Comparison of ENCODE assay signal across 25 cellular contexts in the genomic region with DNA sequence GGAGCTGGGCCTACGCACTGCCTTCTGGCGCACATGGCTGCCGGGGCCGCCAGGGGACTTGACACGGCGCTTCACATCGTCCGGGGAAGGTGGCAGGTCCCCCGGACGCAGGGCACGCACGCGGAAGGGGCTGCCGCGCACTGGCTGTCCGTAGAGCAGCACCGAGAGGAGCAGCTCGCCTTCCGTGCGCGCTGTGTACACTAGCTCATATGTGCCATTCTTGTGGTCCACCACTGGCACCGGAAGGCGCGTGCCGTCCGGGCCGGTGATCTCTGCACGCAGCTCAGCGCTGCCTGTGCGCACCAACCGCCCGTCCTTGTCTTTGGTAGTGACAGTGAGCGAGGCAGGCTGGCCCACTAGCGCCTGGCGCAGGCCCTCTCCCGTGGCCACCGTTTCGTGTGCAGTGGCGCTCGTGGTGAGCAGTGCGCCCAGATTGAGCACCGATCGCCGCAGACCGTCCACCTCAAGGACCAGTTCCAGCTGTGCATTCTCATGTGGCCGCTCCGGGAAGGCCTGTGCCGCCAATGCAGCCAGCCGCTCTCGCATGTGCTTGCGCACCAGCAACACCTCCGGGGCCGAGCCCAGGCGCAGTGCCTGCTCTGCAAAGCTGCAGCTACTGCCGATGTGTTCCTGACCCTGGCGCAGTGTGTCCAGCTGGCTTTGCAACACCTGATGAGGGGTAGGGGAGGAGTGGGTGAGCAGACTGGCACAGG. TPM values are rescaled to one million over a fixed set of nuclear protein-coding genes. Genes with fewer than 3 reads are reported as not detected.
A peak's percentile ranks its signal among the peaks of the same experiment; 100 is the strongest.
DNase-seq lines count a peak whose midpoint lies in the region; ATAC-seq, FAIRE-seq and TF ChIP-seq lines count a peak whose summit lies in the region.
"Had no signal": no experiment of that assay in that cellular context is flagged by ENCODE, and none has a peak within 500 bp of the region (broad histone marks: within the 10 kb centered on the region; RNA-seq: fewer than 3 reads in every experiment).

No MANE protein-coding gene starts in this region.

- no peak overlapping the region for H4K8ac ChIP-seq in mesenchymal stem cell (ENCODE audit: low read length)
- no peak overlapping the region for H4K8ac ChIP-seq in neuronal stem cell (ENCODE audit: low read depth, low read length)

- 96% methylated on average over 56 of the region's 56 CpGs for WGBS in mesenchymal stem cell
- no CpG with 5 or more reads among the region's 56 CpGs for WGBS in neuronal stem cell (ENCODE audit: extremely low coverage in 2 of 2, insufficient read length in 2 of 2, insufficient replicate concordance in 1 of 2), 2 donors

- H3K79me1 ChIP-seq in mesenchymal stem cell (replicated peaks; ENCODE audit: low read length, poor library complexity, severe bottlenecking) (peaks cover 1% of the 10 kb centered on the region), neuronal stem cell (ENCODE audit: low read depth, low read length) (peaks cover 3% of the 10 kb centered on the region)

- 0 out of 2 replicates have a peak overlapping the region, but pooled peaks have one; percentile 7 for H3K27ac ChIP-seq in C4-2B
- H3K27ac ChIP-seq in mesenchymal stem cell (ENCODE audit: low read length, poor library complexity, severe bottlenecking), result no peak overlapping the region
- H3K27ac ChIP-seq in neuronal stem cell (replicated peaks; ENCODE audit: low read length), result no peak overlapping the region
- H3K27ac ChIP-seq: BLaER1 had no signal

- no peak overlapping the region for H3K4me2 ChIP-seq in mesenchymal stem cell (ENCODE audit: low read length, poor library complexity, severe bottlenecking)
- no peak overlapping the region for H3K4me2 ChIP-seq in neuronal stem cell (ENCODE audit: insufficient read depth, low read length, poor library complexity, severe bottlenecking)
- H3K4me2 ChIP-seq: BLaER1 had no signal

- DNase-seq in mesenchymal stem cell (no peak), neuronal stem cell (ENCODE audit: low spot score) (no peak), left ventricle myocardium superior (no peak), NAMALWA (ENCODE audit: low spot score) (no peak), GM12891 (ENCODE audit: insufficient read length, low spot score) (no peak)
- DNase-seq: 8988T; ACHN; BE2C; C1 segment of cervical spinal cord; Caco-2; Calu3; CD4-positive, alpha-beta T cell; CD8-positive, alpha-beta T cell; DMS53; DMS79; DND-41; EL; GDM1 had no signal

- H2BK120ac ChIP-seq in mesenchymal stem cell (ENCODE audit: low read depth, low read length), result no peak overlapping the region
- H2BK120ac ChIP-seq in neuronal stem cell (ENCODE audit: low read depth, low read length), result no peak overlapping the region

- no peaks in the 10 kb centered on the region for H3K27me3 ChIP-seq in mesenchymal stem cell (ENCODE audit: control insufficient read depth in 1 of 2, insufficient read depth in 1 of 2, low read length in 2 of 2)
- no peaks in the 10 kb centered on the region for H3K27me3 ChIP-seq in neuronal stem cell (ENCODE audit: control insufficient read depth in 3 of 3, insufficient read depth in 3 of 3, low read depth in 1 of 3, low read length in 3 of 3)
- H3K27me3 ChIP-seq: BE2C, BLaER1 had no signal

- H2AK5ac ChIP-seq in mesenchymal stem cell (ENCODE audit: low read length, severe bottlenecking) (no peak overlapping the region), neuronal stem cell (ENCODE audit: low read depth, low read length) (no peak overlapping the region)

- H2BK5ac ChIP-seq in mesenchymal stem cell (ENCODE audit: low read depth, low read length, poor library complexity, severe bottlenecking), result no peak overlapping the region
- no peak overlapping the region for H2BK5ac ChIP-seq in neuronal stem cell (ENCODE audit: low read length)

- H3K36me3 ChIP-seq in mesenchymal stem cell (ENCODE audit: control insufficient read depth in 1 of 2, insufficient read depth in 2 of 2, low read depth in 1 of 2, low read length in 2 of 2) (peaks cover 50 to 86% of the 10 kb centered on the region in 2 experiments), neuronal stem cell (replicated peaks in 1 of 2; ENCODE audit: control insufficient read depth in 2 of 2, insufficient read depth in 2 of 2, low read length in 2 of 2) (peaks cover 25 to 69% of the 10 kb centered on the region in 2 donors)
- H3K36me3 ChIP-seq: BE2C had no signal

- FAIRE-seq in GM12891 (lab: Jason Lieb, UNC), result no peak
- FAIRE-seq: A204.1, D721Med, GM12878, GM19239 had no signal

- no peak overlapping the region for H3K4ac ChIP-seq in mesenchymal stem cell (ENCODE audit: low read depth in 1 of 2, low read length in 2 of 2)
- no peak overlapping the region for H3K4ac ChIP-seq in neuronal stem cell (ENCODE audit: low read length)

- no peaks in the 10 kb centered on the region for H3K9me3 ChIP-seq in mesenchymal stem cell (ENCODE audit: control insufficient read depth, low read length)
- no peaks in the 10 kb centered on the region for H3K9me3 ChIP-seq in neuronal stem cell (replicated peaks in 1 of 2; ENCODE audit: control insufficient read depth in 2 of 2, insufficient read depth in 1 of 2, low read depth in 1 of 2, low read length in 2 of 2)
- H3K9me3 ChIP-seq: BE2C, BLaER1, Caco-2 had no signal

- no peak overlapping the region for H2BK15ac ChIP-seq in mesenchymal stem cell (ENCODE audit: low read depth, poor library complexity, severe bottlenecking)
- no peak overlapping the region for H2BK15ac ChIP-seq in neuronal stem cell (ENCODE audit: low read length)

- H3K4me3 ChIP-seq in mesenchymal stem cell (ENCODE audit: insufficient read depth in 1 of 2, low read depth in 1 of 2, low read length in 2 of 2) (peak overlapping the region in 1 of 2 experiments; percentile 10), neuronal stem cell (ENCODE audit: low read length in 2 of 2) (no peak overlapping the region)
- H3K4me3 ChIP-seq: BLaER1, GM12878 had no signal

- no peak overlapping the region for H2AFZ ChIP-seq in mesenchymal stem cell (ENCODE audit: low read depth, low read length)
- no peak overlapping the region for H2AFZ ChIP-seq in neuronal stem cell (ENCODE audit: low read length)

- ATAC-seq in left ventricle myocardium superior, result no peak
- ATAC-seq: CD8-positive, alpha-beta T cell; GM12878 had no signal

- H4K91ac ChIP-seq in mesenchymal stem cell (ENCODE audit: low read length), result peak overlapping the region; percentile 49
- no peak overlapping the region for H4K91ac ChIP-seq in neuronal stem cell (ENCODE audit: low read depth, low read length, poor library complexity)

- no peak for TF ChIP-seq POLR2A in GM12891 (IDR thresholded peaks at IDR 0.05; ENCODE audit: low read depth, low read length)

- no peak for TF ChIP-seq CTCF in C4-2B (conservative IDR thresholded peaks at IDR 0.05)

- H3K4me1 ChIP-seq in mesenchymal stem cell (ENCODE audit: control insufficient read depth, insufficient read depth, low read depth, low read length) (no peaks in the 10 kb centered on the region), neuronal stem cell (ENCODE audit: control insufficient read depth in 2 of 2, insufficient read depth in 1 of 2, low read depth in 1 of 2, low read length in 2 of 2) (no peaks in the 10 kb centered on the region)
- H3K4me1 ChIP-seq: BE2C, BLaER1 had no signal

- H3K9ac ChIP-seq in mesenchymal stem cell (ENCODE audit: low read length) (no peak overlapping the region), neuronal stem cell (ENCODE audit: low read depth, low read length, poor library complexity) (no peak overlapping the region)
- H3K9ac ChIP-seq: BLaER1 had no signal

- H3K18ac ChIP-seq in mesenchymal stem cell (ENCODE audit: low read depth in 1 of 2, low read length in 2 of 2) (no peak overlapping the region), neuronal stem cell (ENCODE audit: low read length) (no peak overlapping the region)

- H3K14ac ChIP-seq in mesenchymal stem cell (ENCODE audit: low read length in 2 of 2) (no peak overlapping the region), neuronal stem cell (ENCODE audit: low read length) (no peak overlapping the region)

- no peak overlapping the region for H3K23ac ChIP-seq in mesenchymal stem cell (ENCODE audit: low read length in 2 of 2)
- H3K23ac ChIP-seq in neuronal stem cell (ENCODE audit: low read depth, low read length, poor library complexity), result peak overlapping the region; percentile 7

- intact Hi-C loops in left ventricle myocardium superior (cut with micrococcal nuclease), result no loop called here

- H2BK12ac ChIP-seq in mesenchymal stem cell (ENCODE audit: low read length in 2 of 2) (no peak overlapping the region), neuronal stem cell (ENCODE audit: low read length) (no peak overlapping the region)

TF ChIP-seq in GM12891, 5 proteins besides CTCF, POLR2A, EP300 and RAD21:
- TF ChIP-seq SPI1 (IDR thresholded peaks at IDR 0.05; ENCODE audit: low read depth, low read length) (no peak), PAX5 (IDR thresholded peaks at IDR 0.05; ENCODE audit: insufficient read depth, low read length, severe bottlenecking) (no peak), TAF1 (IDR thresholded peaks at IDR 0.05; ENCODE audit: low read depth, low read length) (no peak), POLR2AphosphoS5 (IDR thresholded peaks at IDR 0.05; ENCODE audit: low read depth, low read length) (no peak), POU2F2 (IDR thresholded peaks at IDR 0.05; ENCODE audit: low read depth, low read length) (no peak)
TF ChIP-seq in GM12891: peak in this region for 0.

RNA-seq across cellular contexts. Expression of a gene that starts 15.7 kb away (rescaled TPM):
- polyA plus RNA-seq in mesenchymal stem cell (2013, experiment 1 of 2), result 0.43 TPM
- polyA plus RNA-seq in mesenchymal stem cell (2013, experiment 2 of 2), result 0.41 TPM
- polyA plus RNA-seq in neuronal stem cell (2013, experiment 1 of 2), result 0.84 TPM
- 0.71 TPM for polyA plus RNA-seq in neuronal stem cell (2013, experiment 2 of 2)
- total RNA-seq in left ventricle myocardium superior, result not detected
- 11.3 TPM for polyA plus RNA-seq in GM12891 (2012; ENCODE audit: low read depth, missing spikeins)
- total RNA-seq: G401 had no signal

RNA-seq across cellular contexts. Expression of a gene that starts 17.2 kb away (rescaled TPM):
- 16.3 TPM for polyA plus RNA-seq in mesenchymal stem cell (2013, experiment 1 of 2)
- polyA plus RNA-seq in mesenchymal stem cell (2013, experiment 2 of 2), result 14.9 TPM
- polyA plus RNA-seq in neuronal stem cell (2013, experiment 1 of 2), result 11.0 TPM
- 10.0 TPM for polyA plus RNA-seq in neuronal stem cell (2013, experiment 2 of 2)
- total RNA-seq in left ventricle myocardium superior, result 14.4 TPM
- polyA plus RNA-seq in GM12891 (2012; ENCODE audit: low read depth, missing spikeins), result 3.9 TPM

RNA-seq across cellular contexts. Expression of a gene that starts 24.6 kb away (rescaled TPM):
- 47.6 TPM for polyA plus RNA-seq in mesenchymal stem cell (2013, experiment 1 of 2)
- 46.2 TPM for polyA plus RNA-seq in mesenchymal stem cell (2013, experiment 2 of 2)
- polyA plus RNA-seq in neuronal stem cell (2013, experiment 1 of 2), result 29.5 TPM
- 27.5 TPM for polyA plus RNA-seq in neuronal stem cell (2013, experiment 2 of 2)
- total RNA-seq in left ventricle myocardium superior, result 15.2 TPM
- 34.4 TPM for polyA plus RNA-seq in GM12891 (2012; ENCODE audit: low read depth, missing spikeins)

RNA-seq across cellular contexts. Expression of a gene that starts 24.8 kb away (rescaled TPM):
- 44.6 TPM for polyA plus RNA-seq in mesenchymal stem cell (2013, experiment 1 of 2)
- polyA plus RNA-seq in mesenchymal stem cell (2013, experiment 2 of 2), result 48.4 TPM
- polyA plus RNA-seq in neuronal stem cell (2013, experiment 1 of 2), result 33.0 TPM
- polyA plus RNA-seq in neuronal stem cell (2013, experiment 2 of 2), result 33.9 TPM
- total RNA-seq in left ventricle myocardium superior, result 17.9 TPM
- polyA plus RNA-seq in GM12891 (2012; ENCODE audit: low read depth, missing spikeins), result 26.1 TPM

RNA-seq across cellular contexts. Expression of a gene that starts 37.6 kb away (rescaled TPM):
- polyA plus RNA-seq in mesenchymal stem cell (2013, experiment 1 of 2), result 21.2 TPM
- polyA plus RNA-seq in mesenchymal stem cell (2013, experiment 2 of 2), result 19.9 TPM
- polyA plus RNA-seq in neuronal stem cell (2013, experiment 1 of 2), result 47.1 TPM
- 45.6 TPM for polyA plus RNA-seq in neuronal stem cell (2013, experiment 2 of 2)
- total RNA-seq in left ventricle myocardium superior, result 87.6 TPM
- polyA plus RNA-seq in GM12891 (2012; ENCODE audit: low read depth, missing spikeins), result 16.0 TPM
